ENCODE assay signal across 14 cellular contexts in the genomic region with DNA sequence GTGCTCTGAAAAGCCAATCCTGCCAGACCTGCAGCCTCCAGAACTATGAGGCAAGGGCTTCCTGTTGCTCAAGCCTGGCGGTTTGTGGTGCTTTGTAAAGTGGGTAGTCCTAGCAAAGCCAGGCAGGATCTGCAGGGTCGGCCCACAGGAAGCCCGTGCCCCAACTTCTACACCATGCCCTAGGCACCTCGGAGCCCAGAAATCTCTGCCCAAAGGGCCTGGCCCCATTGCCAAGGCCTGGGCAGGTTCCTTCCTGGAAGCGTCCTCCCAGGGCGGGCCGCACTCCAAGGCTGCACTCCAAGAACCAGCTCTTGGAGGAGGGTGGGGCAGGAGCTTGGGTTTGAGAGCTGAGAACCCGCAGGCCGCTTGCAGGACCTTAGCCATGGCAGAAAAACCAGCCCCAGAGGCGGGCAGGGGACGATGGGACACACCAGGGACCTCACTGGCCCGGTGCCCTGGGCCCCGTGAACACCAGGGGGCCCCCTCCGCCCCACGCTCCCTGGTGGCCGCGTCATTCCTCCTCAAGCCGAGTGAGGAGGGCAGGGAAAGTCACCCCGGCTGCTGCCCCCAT. TPM values are rescaled to one million over a fixed set of nuclear protein-coding genes. Genes with fewer than 3 reads are reported as not detected.
DNase-seq lines count a peak whose midpoint lies in the region; ATAC-seq, FAIRE-seq and TF ChIP-seq lines count a peak whose summit lies in the region.
"Had no signal": no experiment of that assay in that cellular context is flagged by ENCODE, and none has a peak within 500 bp of the region (broad histone marks: within the 10 kb centered on the region; RNA-seq: fewer than 3 reads in every experiment).

No MANE protein-coding gene starts in this region.

- no peak overlapping the region for H3K4me3 Mint-ChIP-seq in CD8-positive, alpha-beta T cell
- H3K4me3 Mint-ChIP-seq: activated T-helper 17 cell treated with anti-CD3 and anti-CD28 coated beads, Interleukin-2, amount 50 U/mL, for 72 hours had no signal

- no peak for ATAC-seq in CD8-positive, alpha-beta T cell
- ATAC-seq: activated T-helper 17 cell treated with anti-CD3 and anti-CD28 coated beads, Interleukin-2, amount 50 U/mL, for 72 hours; Panc1 had no signal

- peak; percentile 14 for DNase-seq in NK-92 treated with Interleukin-12 subunit alpha and Interleukin-12 subunit beta, amount 100 ng/mL, for 24 hours (lab: John Stamatoyannopoulos, UW)
- DNase-seq in NK-92 (lab: John Stamatoyannopoulos, UW; ENCODE audit: unreplicated experiment): no peak
- DNase-seq in SIG-M5 (lab: John Stamatoyannopoulos, UW): peak; percentile 4
- peak; percentile 38 for DNase-seq in left ventricle myocardium inferior
- DNase-seq in small intestine: peak; percentile 11
- no peak for DNase-seq in stimulated activated CD4-positive, alpha-beta T cell treated with anti-CD3 and anti-CD28 coated beads, Interleukin-2, amount 100 ng/mL, for 24 hours
- no peak for DNase-seq in CD8-positive, alpha-beta T cell
- no peak for DNase-seq in HK-2 (ENCODE audit: unreplicated experiment)
- DNase-seq: activated CD4-positive, CD25-positive, alpha-beta regulatory T cell; dermis blood vessel endothelial cell; NCI-H1105 had no signal

- H3K27me3 ChIP-seq in left ventricle myocardium inferior (ENCODE audit: low read depth) (no peaks in the 10 kb centered on the region), small intestine (ENCODE audit: control insufficient read depth in 2 of 2, insufficient read depth in 2 of 2, low read length in 2 of 2) (no peaks in the 10 kb centered on the region)
- no peaks in the 10 kb centered on the region for H3K27me3 ChIP-seq in CD8-positive, alpha-beta T cell (ENCODE audit: insufficient read depth, low read length)
- H3K27me3 ChIP-seq: hepatocyte had no signal

- peaks cover 2% of the 10 kb centered on the region for H3K4me1 Mint-ChIP-seq in CD8-positive, alpha-beta T cell (ENCODE audit: low read depth)
- H3K4me1 Mint-ChIP-seq: activated T-helper 17 cell treated with anti-CD3 and anti-CD28 coated beads, Interleukin-2, amount 50 U/mL, for 72 hours had no signal

- no peak overlapping the region for H3K27ac Mint-ChIP-seq in CD8-positive, alpha-beta T cell

- H3K36me3 ChIP-seq in left ventricle myocardium inferior: no peaks in the 10 kb centered on the region
- no peaks in the 10 kb centered on the region for H3K36me3 ChIP-seq in small intestine (ENCODE audit: control insufficient read depth in 2 of 2, insufficient read depth in 2 of 2, low read length in 2 of 2)
- no peaks in the 10 kb centered on the region for H3K36me3 ChIP-seq in CD8-positive, alpha-beta T cell (ENCODE audit: insufficient read depth, low read length)

- H3K36me3 Mint-ChIP-seq in CD8-positive, alpha-beta T cell: no peaks in the 10 kb centered on the region

- H3K4me1 ChIP-seq in left ventricle myocardium inferior (peaks cover 9% of the 10 kb centered on the region), small intestine (ENCODE audit: control insufficient read depth in 2 of 2, insufficient read depth in 1 of 2, low read depth in 1 of 2, low read length in 1 of 2) (no peaks in the 10 kb centered on the region)
- peaks cover 3% of the 10 kb centered on the region for H3K4me1 ChIP-seq in CD8-positive, alpha-beta T cell (ENCODE audit: insufficient read depth, low read length)

- 82 to 91% (median 85%) methylated on average over 18 to 19 of the region's 19 CpGs for WGBS in small intestine, 3 donors

- H3K4me3 ChIP-seq in left ventricle myocardium inferior (peak overlapping the region; percentile 23), small intestine (ENCODE audit: low read depth in 1 of 2, low read length in 2 of 2) (no peak overlapping the region)
- H3K4me3 ChIP-seq in CD8-positive, alpha-beta T cell (ENCODE audit: low read depth, low read length): no peak overlapping the region
- H3K4me3 ChIP-seq: hepatocyte had no signal

- no peak for FAIRE-seq in small intestine (lab: Jason Lieb, UNC)

- CTCF ChIA-PET in CD8-positive, alpha-beta T cell (lab: Charles Lee): no interaction called here

- H3K27ac ChIP-seq in left ventricle myocardium inferior (replicated peaks): no peak overlapping the region
- H3K27ac ChIP-seq in small intestine (ENCODE audit: low read depth in 1 of 2, low read length in 1 of 2): no peak overlapping the region
- no peak overlapping the region for H3K27ac ChIP-seq in CD8-positive, alpha-beta T cell (ENCODE audit: low read depth, low read length)
- H3K27ac ChIP-seq: hepatocyte had no signal

- no peaks in the 10 kb centered on the region for H3K9me3 Mint-ChIP-seq in CD8-positive, alpha-beta T cell
- H3K9me3 Mint-ChIP-seq: activated T-helper 17 cell treated with anti-CD3 and anti-CD28 coated beads, Interleukin-2, amount 50 U/mL, for 72 hours had no signal

- no peaks in the 10 kb centered on the region for H3K27me3 Mint-ChIP-seq in CD8-positive, alpha-beta T cell (ENCODE audit: low read depth)
- H3K27me3 Mint-ChIP-seq: activated T-helper 17 cell treated with anti-CD3 and anti-CD28 coated beads, Interleukin-2, amount 50 U/mL, for 72 hours had no signal

- TF ChIP-seq CTCF in left ventricle myocardium inferior (IDR thresholded peaks at IDR 0.05; ENCODE audit: borderline replicate concordance): peak; percentile 69
- TF ChIP-seq CTCF in CD8-positive, alpha-beta T cell (IDR thresholded peaks at IDR 0.05): no peak

- intact Hi-C loops in left ventricle myocardium inferior (cut with micrococcal nuclease): no loop called here
- intact Hi-C loops in CD8-positive, alpha-beta T cell (cut with DNase I, micrococcal nuclease): loop anchor here in 1 of 2 experiments (2.0 kb wide), 1 partner anchor 40 kb away; no protein-coding TSS in a partner anchor

- POLR2A ChIA-PET in CD8-positive, alpha-beta T cell (lab: Charles Lee): no interaction called here

- no peaks in the 10 kb centered on the region for H3K9me3 ChIP-seq in left ventricle myocardium inferior (replicated peaks)
- no peaks in the 10 kb centered on the region for H3K9me3 ChIP-seq in small intestine (ENCODE audit: control insufficient read depth, low read depth)
- H3K9me3 ChIP-seq in CD8-positive, alpha-beta T cell (ENCODE audit: low read length): no peaks in the 10 kb centered on the region

RNA-seq across cellular contexts. Expression of gene ID2, which starts 37.2 kb away (rescaled TPM):
- total RNA-seq in left ventricle myocardium inferior: 32.2 TPM
- 100 to 1,000 TPM in 2 of 3 donors, 10 to 100 TPM in 1; 70.2 to 178 (median 116) TPM for polyA plus RNA-seq in small intestine
- total RNA-seq in CD8-positive, alpha-beta T cell: 100 to 1,000 TPM; 290 to 298 TPM

Comparison
In these comparisons a context has a peak if more than half of its experiments do, and no peak if none do; other contexts are left out.
1. DNase-seq: peak in NK-92 treated with Interleukin-12 subunit alpha and Interleukin-12 subunit beta, amount 100 ng/mL, for 24 hours (single experiment), SIG-M5 (single experiment), left ventricle myocardium inferior (single experiment) and small intestine (single experiment); none in NK-92 (single experiment), stimulated activated CD4-positive, alpha-beta T cell treated with anti-CD3 and anti-CD28 coated beads, Interleukin-2, amount 100 ng/mL, for 24 hours (0 of 2), CD8-positive, alpha-beta T cell (0 of 7) and HK-2 (single experiment).